In the genomic region with DNA sequence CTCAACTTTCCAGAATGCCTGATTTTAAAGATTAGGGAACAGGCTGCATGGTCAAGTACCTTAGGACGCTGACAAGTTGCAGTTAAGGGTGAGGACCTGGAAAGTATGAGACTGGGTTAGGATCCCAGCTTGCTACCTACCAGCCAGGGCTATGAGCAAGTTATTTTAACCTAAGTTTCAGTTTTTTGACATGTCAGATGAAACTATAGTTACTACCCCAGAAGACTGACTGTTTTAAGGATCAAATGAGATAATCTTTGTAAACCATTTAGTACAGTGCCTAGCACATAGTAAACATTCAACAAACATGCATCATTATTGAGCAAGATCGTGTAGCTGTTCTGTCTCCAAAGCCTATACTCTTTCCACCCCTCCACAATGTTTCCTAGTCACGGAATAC, we compare ENCODE assay signal across 2 cellular contexts.
TF ChIP-seq lines count a peak whose summit lies in the region.

No MANE protein-coding gene starts in this region.

TF ChIP-seq in liver, 16 proteins besides CTCF, POLR2A, EP300 and RAD21:
- no peak for TF ChIP-seq SP1 (IDR thresholded peaks at IDR 0.05)

TF ChIP-seq in HepG2, 621 proteins besides CTCF, POLR2A, EP300 and RAD21:
- TF ChIP-seq, protein P1, sequence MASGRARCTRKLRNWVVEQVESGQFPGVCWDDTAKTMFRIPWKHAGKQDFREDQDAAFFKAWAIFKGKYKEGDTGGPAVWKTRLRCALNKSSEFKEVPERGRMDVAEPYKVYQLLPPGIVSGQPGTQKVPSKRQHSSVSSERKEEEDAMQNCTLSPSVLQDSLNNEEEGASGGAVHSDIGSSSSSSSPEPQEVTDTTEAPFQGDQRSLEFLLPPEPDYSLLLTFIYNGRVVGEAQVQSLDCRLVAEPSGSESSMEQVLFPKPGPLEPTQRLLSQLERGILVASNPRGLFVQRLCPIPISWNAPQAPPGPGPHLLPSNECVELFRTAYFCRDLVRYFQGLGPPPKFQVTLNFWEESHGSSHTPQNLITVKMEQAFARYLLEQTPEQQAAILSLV (CRISPR knock-in tag; IDR thresholded peaks at IDR 0.05; ENCODE audit: borderline replicate concordance) = no peak
- no peak for TF ChIP-seq ZNF136 (CRISPR knock-in tag; IDR thresholded peaks at IDR 0.05; ENCODE audit: low read depth)
- TF ChIP-seq ZNF768 (CRISPR knock-in tag; IDR thresholded peaks at IDR 0.05) = no peak
- no peak for TF ChIP-seq ATM (IDR thresholded peaks at IDR 0.05; ENCODE audit: borderline replicate concordance)
- no peak for TF ChIP-seq NFAT5 (CRISPR knock-in tag; IDR thresholded peaks at IDR 0.05)
- no peak for TF ChIP-seq ZNF569 (CRISPR knock-in tag; IDR thresholded peaks at IDR 0.05; ENCODE audit: borderline replicate concordance)
- no peak for TF ChIP-seq ZNF205 (CRISPR knock-in tag; IDR thresholded peaks at IDR 0.05)
- TF ChIP-seq, protein P2, sequence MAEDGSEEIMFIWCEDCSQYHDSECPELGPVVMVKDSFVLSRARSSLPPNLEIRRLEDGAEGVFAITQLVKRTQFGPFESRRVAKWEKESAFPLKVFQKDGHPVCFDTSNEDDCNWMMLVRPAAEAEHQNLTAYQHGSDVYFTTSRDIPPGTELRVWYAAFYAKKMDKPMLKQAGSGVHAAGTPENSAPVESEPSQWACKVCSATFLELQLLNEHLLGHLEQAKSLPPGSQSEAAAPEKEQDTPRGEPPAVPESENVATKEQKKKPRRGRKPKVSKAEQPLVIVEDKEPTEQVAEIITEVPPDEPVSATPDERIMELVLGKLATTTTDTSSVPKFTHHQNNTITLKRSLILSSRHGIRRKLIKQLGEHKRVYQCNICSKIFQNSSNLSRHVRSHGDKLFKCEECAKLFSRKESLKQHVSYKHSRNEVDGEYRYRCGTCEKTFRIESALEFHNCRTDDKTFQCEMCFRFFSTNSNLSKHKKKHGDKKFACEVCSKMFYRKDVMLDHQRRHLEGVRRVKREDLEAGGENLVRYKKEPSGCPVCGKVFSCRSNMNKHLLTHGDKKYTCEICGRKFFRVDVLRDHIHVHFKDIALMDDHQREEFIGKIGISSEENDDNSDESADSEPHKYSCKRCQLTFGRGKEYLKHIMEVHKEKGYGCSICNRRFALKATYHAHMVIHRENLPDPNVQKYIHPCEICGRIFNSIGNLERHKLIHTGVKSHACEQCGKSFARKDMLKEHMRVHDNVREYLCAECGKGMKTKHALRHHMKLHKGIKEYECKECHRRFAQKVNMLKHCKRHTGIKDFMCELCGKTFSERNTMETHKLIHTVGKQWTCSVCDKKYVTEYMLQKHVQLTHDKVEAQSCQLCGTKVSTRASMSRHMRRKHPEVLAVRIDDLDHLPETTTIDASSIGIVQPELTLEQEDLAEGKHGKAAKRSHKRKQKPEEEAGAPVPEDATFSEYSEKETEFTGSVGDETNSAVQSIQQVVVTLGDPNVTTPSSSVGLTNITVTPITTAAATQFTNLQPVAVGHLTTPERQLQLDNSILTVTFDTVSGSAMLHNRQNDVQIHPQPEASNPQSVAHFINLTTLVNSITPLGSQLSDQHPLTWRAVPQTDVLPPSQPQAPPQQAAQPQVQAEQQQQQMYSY (CRISPR knock-in tag; IDR thresholded peaks at IDR 0.05) = no peak
- no peak for TF ChIP-seq U2AF1 (optimal IDR thresholded peaks at IDR 0.05; ENCODE audit: low read depth, low read length)
TF ChIP-seq in HepG2: peak in this region for 0.
